8 cellular contexts compared by ENCODE assay signal in the genomic region with DNA sequence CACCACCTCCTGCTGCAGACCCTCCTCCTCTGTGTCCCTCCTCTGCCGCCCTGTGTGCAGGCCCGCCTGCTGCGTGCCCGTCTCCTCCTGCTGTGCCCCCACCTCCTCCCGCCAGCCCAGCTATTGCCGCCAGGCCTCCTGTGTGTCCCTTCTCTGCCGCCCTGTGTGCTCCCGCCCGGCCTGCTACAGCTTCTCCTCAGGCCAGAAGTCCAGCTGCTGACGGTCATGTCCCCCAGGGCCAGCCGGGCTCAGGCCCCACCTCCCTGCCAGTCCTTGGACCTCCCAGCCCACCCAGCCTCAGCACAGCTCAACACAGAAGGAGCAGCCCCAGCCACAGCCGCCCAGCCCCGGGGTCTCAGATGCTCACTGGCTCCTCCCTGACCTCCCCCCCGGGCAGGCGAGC. TPM values are rescaled to one million over a fixed set of nuclear protein-coding genes. Genes with fewer than 3 reads are reported as not detected.
"Had no signal": no experiment of that assay in that cellular context is flagged by ENCODE, and none has a peak within 500 bp of the region (broad histone marks: within the 10 kb centered on the region; RNA-seq: fewer than 3 reads in every experiment).

No MANE protein-coding gene starts in this region.

RNA-seq across cellular contexts. Expression of a gene that starts 0.9 kb away (rescaled TPM):
- total RNA-seq: HepG2, HT1080, IMR-90, M059J, OCI-LY7, PC-3, SK-MEL-5 had no signal
- polyA plus RNA-seq: HepG2, IMR-90, SK-N-SH had no signal

RNA-seq across cellular contexts. Expression of a gene that starts 9.3 kb away (rescaled TPM):
- total RNA-seq: HepG2, HT1080, IMR-90, M059J, OCI-LY7, PC-3, SK-MEL-5 had no signal
- polyA plus RNA-seq: HepG2, IMR-90, SK-N-SH had no signal

RNA-seq across cellular contexts. Expression of a gene that starts 16.0 kb away (rescaled TPM):
- total RNA-seq: HepG2, HT1080, IMR-90, M059J, OCI-LY7, PC-3, SK-MEL-5 had no signal
- polyA plus RNA-seq: HepG2, IMR-90, SK-N-SH had no signal

RNA-seq across cellular contexts. Expression of a gene that starts 18.4 kb away (rescaled TPM):
- total RNA-seq: HepG2, HT1080, IMR-90, M059J, OCI-LY7, PC-3, SK-MEL-5 had no signal
- polyA plus RNA-seq: HepG2, IMR-90, SK-N-SH had no signal

RNA-seq across cellular contexts. Expression of a gene that starts 26.6 kb away (rescaled TPM):
- total RNA-seq: HepG2, HT1080, IMR-90, M059J, OCI-LY7, PC-3, SK-MEL-5 had no signal
- polyA plus RNA-seq: HepG2, IMR-90, SK-N-SH had no signal
